Comparison of ENCODE assay signal across 8 cellular contexts in genomic region chr11:114317738-114318137, GRCh38. TPM values are rescaled to one million over a fixed set of nuclear protein-coding genes. Genes with fewer than 3 reads are reported as not detected.
A peak's percentile ranks its signal among the peaks of the same experiment; 100 is the strongest.
DNase-seq lines count a peak whose midpoint lies in the region; ATAC-seq and TF ChIP-seq lines count a peak whose summit lies in the region.

No MANE protein-coding gene starts in this region.

- in situ Hi-C loops in T47D (cut with HindIII; ENCODE audit: low pct_unique_long_range_greater_than_20kb, low sequenced_read_pairs), result no loop called here

- no peaks in the 10 kb centered on the region for H3K9me3 Mint-ChIP-seq in activated T-helper 2 cell treated with anti-CD3 and anti-CD28 coated beads, Interferon-gamma antibody, Interleukin-2, Interleukin-4, amounts not matched to agents 10 μg/mL and 5 μg/mL and 100 μg/mL, durations not matched to agents 14 hours and 24 hours and 36 hours

- no peaks in the 10 kb centered on the region for H3K36me3 Mint-ChIP-seq in activated T-helper 2 cell treated with anti-CD3 and anti-CD28 coated beads, Interferon-gamma antibody, Interleukin-2, Interleukin-4, amounts not matched to agents 10 μg/mL and 5 μg/mL and 100 μg/mL, durations not matched to agents 14 hours and 24 hours and 36 hours (ENCODE audit: low read depth)

- DNase-seq in DMS53 (lab: John Stamatoyannopoulos, UW), result peak; percentile 83
- DNase-seq in NCI-H1092 (lab: John Stamatoyannopoulos, UW), result peak; percentile 50
- DNase-seq in T47D (ENCODE audit: low read depth in 1 of 2, low spot score in 1 of 2), result peak; percentile 36 to 75
- DNase-seq in mucosa of descending colon, result peak in 1 of 3 donors; percentile 29
- no peak for DNase-seq in activated T-helper 2 cell treated with anti-CD3 and anti-CD28 coated beads, Interferon-gamma antibody, Interleukin-2, Interleukin-4, amounts not matched to agents 10 μg/mL and 5 μg/mL and 100 μg/mL, durations not matched to agents 14 hours and 24 hours and 36 hours (ENCODE audit: low spot score)
- DNase-seq in SKM-1 (lab: John Stamatoyannopoulos, UW; ENCODE audit: unreplicated experiment), result no peak

- no peak overlapping the region for H3K4me3 Mint-ChIP-seq in activated T-helper 2 cell treated with anti-CD3 and anti-CD28 coated beads, Interferon-gamma antibody, Interleukin-2, Interleukin-4, amounts not matched to agents 10 μg/mL and 5 μg/mL and 100 μg/mL, durations not matched to agents 14 hours and 24 hours and 36 hours (ENCODE audit: low read depth)

- H3K27ac Mint-ChIP-seq in activated T-helper 2 cell treated with anti-CD3 and anti-CD28 coated beads, Interferon-gamma antibody, Interleukin-2, Interleukin-4, amounts not matched to agents 10 μg/mL and 5 μg/mL and 100 μg/mL, durations not matched to agents 14 hours and 24 hours and 36 hours, result no peak overlapping the region

- TF ChIP-seq CTCF in mucosa of descending colon (IDR thresholded peaks at IDR 0.05), result no peak

- peaks cover 6% of the 10 kb centered on the region for H3K4me1 ChIP-seq in mucosa of descending colon (ENCODE audit: low read depth)

- no peaks in the 10 kb centered on the region for H3K9me3 ChIP-seq in mucosa of descending colon

- peaks cover 3% of the 10 kb centered on the region for H3K27me3 Mint-ChIP-seq in activated T-helper 2 cell treated with anti-CD3 and anti-CD28 coated beads, Interferon-gamma antibody, Interleukin-2, Interleukin-4, amounts not matched to agents 10 μg/mL and 5 μg/mL and 100 μg/mL, durations not matched to agents 14 hours and 24 hours and 36 hours (ENCODE audit: low read depth)

- ATAC-seq in mucosa of descending colon (peak; percentile 35), GM21717 (IDR thresholded peaks at IDR 0.05; ENCODE audit: unreplicated experiment) (no peak), GM18861 (IDR thresholded peaks at IDR 0.05; ENCODE audit: unreplicated experiment) (no peak)

- peaks cover 18% of the 10 kb centered on the region for H3K4me1 Mint-ChIP-seq in activated T-helper 2 cell treated with anti-CD3 and anti-CD28 coated beads, Interferon-gamma antibody, Interleukin-2, Interleukin-4, amounts not matched to agents 10 μg/mL and 5 μg/mL and 100 μg/mL, durations not matched to agents 14 hours and 24 hours and 36 hours (ENCODE audit: low read depth)

- no peak overlapping the region for H3K4me3 ChIP-seq in mucosa of descending colon

- intact Hi-C loops in mucosa of descending colon (cut with DNase I, micrococcal nuclease), result no loop called here
- intact Hi-C loops in activated T-helper 2 cell treated with anti-CD3 and anti-CD28 coated beads, Interferon-gamma antibody, Interleukin-2, Interleukin-4, amounts not matched to agents 10 μg/mL and 5 μg/mL and 100 μg/mL, durations not matched to agents 14 hours and 24 hours and 36 hours (cut with micrococcal nuclease), result no loop called here

- H3K36me3 ChIP-seq in mucosa of descending colon (ENCODE audit: low read depth), result no peaks in the 10 kb centered on the region

RNA-seq across cellular contexts. Expression of gene NNMT, which starts 21.5 kb away (rescaled TPM):
- total RNA-seq in mucosa of descending colon, result 100 to 1,000 TPM in 1 of 3 donors, 10 to 100 TPM in 2; 13.1 to 112 (median 65.9) TPM
- total RNA-seq in activated T-helper 2 cell treated with anti-CD3 and anti-CD28 coated beads, Interferon-gamma antibody, Interleukin-2, Interleukin-4, amounts not matched to agents 10 μg/mL and 5 μg/mL and 100 μg/mL, durations not matched to agents 14 hours and 24 hours and 36 hours, result not detected in 2 replicates

Comparison
In these comparisons a context has a peak if more than half of its experiments do, and no peak if none do; other contexts are left out.
1. DNase-seq: peak in DMS53 (single experiment), NCI-H1092 (single experiment) and T47D (2 of 2); none in activated T-helper 2 cell treated with anti-CD3 and anti-CD28 coated beads, Interferon-gamma antibody, Interleukin-2, Interleukin-4, amounts not matched to agents 10 μg/mL and 5 μg/mL and 100 μg/mL, durations not matched to agents 14 hours and 24 hours and 36 hours (single experiment) and SKM-1 (single experiment).
2. RNA of gene NNMT, which starts 21.5 kb away (total RNA-seq): 13.1 to 112 TPM in mucosa of descending colon; not detected in activated T-helper 2 cell treated with anti-CD3 and anti-CD28 coated beads, Interferon-gamma antibody, Interleukin-2, Interleukin-4, amounts not matched to agents 10 μg/mL and 5 μg/mL and 100 μg/mL, durations not matched to agents 14 hours and 24 hours and 36 hours; every median in the first group is over 10 times any median in the second.